In genomic region chr10:69968830-69969229, GRCh38 we compare ENCODE assay signal across 9 cellular contexts.
A peak's percentile ranks its signal among the peaks of the same experiment; 100 is the strongest.
DNase-seq lines count a peak whose midpoint lies in the region; ATAC-seq and TF ChIP-seq lines count a peak whose summit lies in the region.
"Had no signal": no experiment of that assay in that cellular context is flagged by ENCODE, and none has a peak within 500 bp of the region (broad histone marks: within the 10 kb centered on the region; RNA-seq: fewer than 3 reads in every experiment).

No MANE protein-coding gene starts in this region.

- peaks cover 14% of the 10 kb centered on the region for H3K4me1 Mint-ChIP-seq in nephron
- H3K4me1 Mint-ChIP-seq: activated CD4-positive, alpha-beta memory T cell treated with anti-CD3 and anti-CD28 coated beads, Interleukin-2, amount 10 ng/mL, durations not matched to agents 7 days and 5 days had no signal

- no peaks in the 10 kb centered on the region for H3K9me3 Mint-ChIP-seq in nephron
- no peaks in the 10 kb centered on the region for H3K9me3 Mint-ChIP-seq in activated naive CD4-positive, alpha-beta T cell treated with anti-CD3 and anti-CD28 coated beads, Interleukin-2, amount 50 U/mL, for 72 hours
- H3K9me3 Mint-ChIP-seq: activated CD4-positive, alpha-beta memory T cell treated with anti-CD3 and anti-CD28 coated beads, Interleukin-2, amount 10 ng/mL, durations not matched to agents 7 days and 5 days had no signal

- no peak overlapping the region for H3K27ac Mint-ChIP-seq in nephron
- no peak overlapping the region for H3K27ac Mint-ChIP-seq in activated naive CD4-positive, alpha-beta T cell treated with anti-CD3 and anti-CD28 coated beads, Interleukin-2, amount 50 U/mL, for 72 hours
- H3K27ac Mint-ChIP-seq: activated CD4-positive, alpha-beta memory T cell treated with anti-CD3 and anti-CD28 coated beads, Interleukin-2, amount 10 ng/mL, durations not matched to agents 7 days and 5 days had no signal

- no peak overlapping the region for H3K4me3 Mint-ChIP-seq in nephron
- H3K4me3 Mint-ChIP-seq: activated CD4-positive, alpha-beta memory T cell treated with anti-CD3 and anti-CD28 coated beads, Interleukin-2, amount 10 ng/mL, durations not matched to agents 7 days and 5 days had no signal

- peaks cover 35% of the 10 kb centered on the region for H3K27me3 Mint-ChIP-seq in nephron (ENCODE audit: low read depth)

- DNase-seq in ELF-1 (ENCODE audit: low read depth, low spot score) (peak; percentile 46), NCI-H146 treated with DMSO at 0.1 percent for 48 hours (lab: John Stamatoyannopoulos, UW; ENCODE audit: unreplicated experiment) (peak; percentile 34), T47D (ENCODE audit: low read depth in 1 of 2, low spot score in 1 of 2) (peak; percentile 20 to 77), GM03348 (ENCODE audit: low spot score) (no peak), SKM-1 (lab: John Stamatoyannopoulos, UW; ENCODE audit: unreplicated experiment) (no peak)
- DNase-seq in activated naive CD4-positive, alpha-beta T cell treated with anti-CD3 and anti-CD28 coated beads, Interleukin-2, amount 50 U/mL, for 72 hours (ENCODE audit: low spot score in 2 of 2), result no peak
- DNase-seq: activated CD4-positive, alpha-beta memory T cell treated with anti-CD3 and anti-CD28 coated beads, Interleukin-2, amount 10 ng/mL, durations not matched to agents 7 days and 5 days had no signal

- H3K36me3 Mint-ChIP-seq in nephron (ENCODE audit: low read depth), result no peaks in the 10 kb centered on the region
- no peaks in the 10 kb centered on the region for H3K36me3 Mint-ChIP-seq in activated naive CD4-positive, alpha-beta T cell treated with anti-CD3 and anti-CD28 coated beads, Interleukin-2, amount 50 U/mL, for 72 hours

- in situ Hi-C loops in T47D (cut with HindIII; ENCODE audit: low pct_unique_long_range_greater_than_20kb, low sequenced_read_pairs), result no loop called here

- no peak for ATAC-seq in activated naive CD4-positive, alpha-beta T cell treated with anti-CD3 and anti-CD28 coated beads, Interleukin-2, amount 50 U/mL, for 72 hours
- ATAC-seq in GM18498 (IDR thresholded peaks at IDR 0.05; ENCODE audit: unreplicated experiment), result no peak

- TF ChIP-seq CTCF in nephron (IDR thresholded peaks at IDR 0.05; ENCODE audit: unreplicated experiment in 3 of 3), result peak in 2 of 3 experiments; percentile 22 to 45

Comparison
In these comparisons a context has a peak if more than half of its experiments do, and no peak if none do; other contexts are left out.
1. DNase-seq: peak in ELF-1 (single experiment), NCI-H146 treated with DMSO at 0.1 percent for 48 hours (single experiment) and T47D (2 of 2); none in GM03348 (single experiment), SKM-1 (single experiment) and activated naive CD4-positive, alpha-beta T cell treated with anti-CD3 and anti-CD28 coated beads, Interleukin-2, amount 50 U/mL, for 72 hours (0 of 2).